Comparison of ENCODE assay signal across 8 cellular contexts in genomic region chr13:98445340-98446233, GRCh38.
DNase-seq lines count a peak whose midpoint lies in the region; ATAC-seq and TF ChIP-seq lines count a peak whose summit lies in the region.

No MANE protein-coding gene starts in this region.

- no peak overlapping the region for H3K18ac ChIP-seq in IMR-90 (ENCODE audit: low read depth, low read length)

- TF ChIP-seq CTCF in IMR-90 (conservative IDR thresholded peaks at IDR 0.05; ENCODE audit: low read depth, low read length) (peak; percentile 84), smooth muscle cell (IDR thresholded peaks at IDR 0.05; ENCODE audit: borderline replicate concordance, insufficient read depth, poor library complexity, severe bottlenecking) (peak; percentile 94)

- in situ Hi-C loops in G401 (cut with HindIII; ENCODE audit: low sequenced_read_pairs), result loop anchor here (25.0 kb wide), 1 partner anchor 217 kb away; no protein-coding TSS in a partner anchor
- in situ Hi-C loops in IMR-90 (cut with MboI; ENCODE audit: low sequenced_read_pairs), result loop anchor here (5.0 to 25.0 kb wide), 3 partner anchors 212 to 592 kb away; no protein-coding TSS in a partner anchor

- no peak overlapping the region for H4K5ac ChIP-seq in IMR-90 (ENCODE audit: low read depth, low read length)

- H2AK5ac ChIP-seq in IMR-90 (ENCODE audit: low read depth, low read length), result peak overlapping the region; percentile 72; the same call in 1 of the 2 replicates

- dilution Hi-C loops in IMR-90 (cut with HindIII; ENCODE audit: low sequenced_read_pairs, unreplicated experiment), result no loop called here

- ATAC-seq in GM21528 (IDR thresholded peaks at IDR 0.05; ENCODE audit: low FRiP score, unreplicated experiment) (peak; percentile 89), IMR-90 (ENCODE audit: low read depth) (peak; percentile 82), left ventricle myocardium superior (peak; percentile 86)

- intact Hi-C loops in IMR-90 (cut with micrococcal nuclease) (loop anchor here (1.0 to 10.0 kb wide), 4 partner anchors 208 to 591 kb away; no protein-coding TSS in a partner anchor), left ventricle myocardium superior (cut with micrococcal nuclease) (loop anchor here (10.0 kb wide), 1 partner anchor 209 kb away; no protein-coding TSS in a partner anchor)

- H2BK20ac ChIP-seq in IMR-90 (ENCODE audit: low read depth, low read length), result no peak overlapping the region

- H3F3A ChIP-seq in smooth muscle cell (ENCODE audit: low read depth), result peaks cover 36% of the 10 kb centered on the region

- peaks cover 6 to 60% of the 10 kb centered on the region in 2 experiments; a peak in 3 of 4 replicates for H3K79me1 ChIP-seq in IMR-90 (ENCODE audit: low read depth in 1 of 2, low read length in 2 of 2)

- no peak overlapping the region for H2BK120ac ChIP-seq in IMR-90 (ENCODE audit: low read depth, low read length)

- no peak overlapping the region for H2BK15ac ChIP-seq in IMR-90 (ENCODE audit: low read depth, low read length)

- H3K4me1 ChIP-seq in IMR-90 (ENCODE audit: control insufficient read depth, insufficient read depth, low read length) (peaks cover 13% of the 10 kb centered on the region), smooth muscle cell (ENCODE audit: low read depth) (peaks cover 3% of the 10 kb centered on the region)

- H3K9me3 ChIP-seq in IMR-90 (ENCODE audit: control insufficient read depth, insufficient read depth, low read length) (no peaks in the 10 kb centered on the region), smooth muscle cell (replicated peaks; ENCODE audit: low read depth) (no peaks in the 10 kb centered on the region)

- H3K14ac ChIP-seq in IMR-90 (replicated peaks; ENCODE audit: low read depth, low read length), result no peak overlapping the region

- H3K36me3 ChIP-seq in IMR-90 (ENCODE audit: control insufficient read depth, insufficient read depth, low read length), result peaks cover 71% of the 10 kb centered on the region
- no peaks in the 10 kb centered on the region for H3K36me3 ChIP-seq in smooth muscle cell (ENCODE audit: low read depth)

- H4K20me1 ChIP-seq in IMR-90 (ENCODE audit: insufficient read depth, low read length) (peaks cover 31% of the 10 kb centered on the region), smooth muscle cell (ENCODE audit: low read depth) (peaks cover 26% of the 10 kb centered on the region)

- 33% methylated on average over 1 of the region's 18 CpGs; no CpG with 5 or more reads in 1 of the 2 experiments for WGBS in IMR-90 (ENCODE audit: extremely low coverage in 2 of 2, insufficient read length in 1 of 2), 2 experiments
- WGBS in smooth muscle cell (ENCODE audit: low lambda C conversion rate), result 47% methylated on average over 18 of the region's 18 CpGs

- CTCF ChIA-PET in IMR-90 (lab: Yijun Ruan, JAX), result interaction anchor here (0.5 to 1.9 kb wide), 9 partner anchors 14 to 641 kb away, joined by 3 to 8 read pairs (median 3); no protein-coding TSS in a partner anchor

- peak; percentile 86 for TF ChIP-seq RAD21 in IMR-90 (IDR thresholded peaks at IDR 0.05; ENCODE audit: low read length)

- BruUV-seq in IMR-90 (replicated peaks; lab: Mats Ljungman, UMichigan), result no TSS peak

- no peak overlapping the region for H2BK5ac ChIP-seq in IMR-90 (ENCODE audit: low read depth, low read length, poor library complexity, severe bottlenecking)

- no peak overlapping the region for H3K23ac ChIP-seq in IMR-90 (ENCODE audit: low read depth, low read length)

- peak overlapping the region in 1 of 2 experiments; percentile 79; a peak in 2 of 4 replicates for H4K8ac ChIP-seq in IMR-90 (ENCODE audit: low read depth in 2 of 2, low read length in 2 of 2)

- H3K27me3 ChIP-seq in IMR-90 (ENCODE audit: control insufficient read depth, insufficient read depth, low read length) (no peaks in the 10 kb centered on the region), smooth muscle cell (ENCODE audit: low read depth) (no peaks in the 10 kb centered on the region)

- DNase-seq in G401 (ENCODE audit: low spot score) (peak; percentile 66), IMR-90 (peak; percentile 41), T follicular helper cell (ENCODE audit: low read depth) (peak; percentile 68), left ventricle myocardium superior (peak; percentile 86), smooth muscle cell (lab: John Stamatoyannopoulos, UW; ENCODE audit: unreplicated experiment) (peak; percentile 15), NCI-H1048 (lab: John Stamatoyannopoulos, UW) (no peak)
- peak; percentile 56 for DNase-seq in activated naive CD8-positive, alpha-beta T cell treated with anti-CD3 and anti-CD28 coated beads, Interleukin-2, amount 50 U/mL, for 16 hours (ENCODE audit: low read depth, low spot score)

- no peak overlapping the region for H3K4me3 ChIP-seq in IMR-90 (ENCODE audit: insufficient read depth, low read depth, low read length)
- no peak overlapping the region for H3K4me3 ChIP-seq in smooth muscle cell

- H3K27ac ChIP-seq in IMR-90 (ENCODE audit: insufficient read depth, low read length) (no peak overlapping the region), smooth muscle cell (ENCODE audit: low read depth) (no peak overlapping the region)

- POLR2A ChIA-PET in IMR-90 (lab: Charles Lee; ENCODE audit: unreplicated experiment), result no interaction called here

- H3K4ac ChIP-seq in IMR-90 (ENCODE audit: low read depth, low read length), result 0 out of 2 replicates have a peak overlapping the region, but pooled peaks have one; percentile 61

- H3K79me2 ChIP-seq in smooth muscle cell (ENCODE audit: low read depth), result no peaks in the 10 kb centered on the region

- no peak overlapping the region for H3K4me2 ChIP-seq in IMR-90 (ENCODE audit: low read depth, low read length)
- H3K4me2 ChIP-seq in smooth muscle cell, result no peak overlapping the region

- no peak overlapping the region for H3K56ac ChIP-seq in IMR-90 (ENCODE audit: extremely low read depth, insufficient read depth, low read length)

- H3K9ac ChIP-seq in IMR-90 (ENCODE audit: low read depth, low read length), result no peak overlapping the region
- H3K9ac ChIP-seq in smooth muscle cell (ENCODE audit: low read depth), result no peak overlapping the region

- H2AK9ac ChIP-seq in IMR-90 (replicated peaks; ENCODE audit: low read depth, low read length, poor library complexity), result peak overlapping the region; percentile 86

- H4K91ac ChIP-seq in IMR-90 (ENCODE audit: insufficient read depth, low read depth, low read length), result no peak overlapping the region

- H2AFZ ChIP-seq in IMR-90 (replicated peaks; ENCODE audit: low read length, poor library complexity) (peak overlapping the region; percentile 69), smooth muscle cell (ENCODE audit: low read depth) (no peak overlapping the region)

- peaks cover 17% of the 10 kb centered on the region for H3K9me1 ChIP-seq in IMR-90 (ENCODE audit: insufficient read depth, low read length)

- no peak for TF ChIP-seq POLR2A in IMR-90 (IDR thresholded peaks at IDR 0.05; ENCODE audit: low read depth, low read length)

TF ChIP-seq in IMR-90, 13 proteins besides CTCF, POLR2A, EP300 and RAD21:
- peak; percentile 32; the same call in 1 of the 2 replicates for TF ChIP-seq MAZ (IDR thresholded peaks at IDR 0.05; ENCODE audit: borderline replicate concordance, low read depth, low read length)
- peak; percentile 78 for TF ChIP-seq SMC3 (IDR thresholded peaks at IDR 0.05; ENCODE audit: low read depth, low read length)
- TF ChIP-seq ELK1 (IDR thresholded peaks at IDR 0.05; ENCODE audit: borderline replicate concordance, low read depth, low read length), result no peak
